9 cellular contexts compared by ENCODE assay signal in the genomic region with DNA sequence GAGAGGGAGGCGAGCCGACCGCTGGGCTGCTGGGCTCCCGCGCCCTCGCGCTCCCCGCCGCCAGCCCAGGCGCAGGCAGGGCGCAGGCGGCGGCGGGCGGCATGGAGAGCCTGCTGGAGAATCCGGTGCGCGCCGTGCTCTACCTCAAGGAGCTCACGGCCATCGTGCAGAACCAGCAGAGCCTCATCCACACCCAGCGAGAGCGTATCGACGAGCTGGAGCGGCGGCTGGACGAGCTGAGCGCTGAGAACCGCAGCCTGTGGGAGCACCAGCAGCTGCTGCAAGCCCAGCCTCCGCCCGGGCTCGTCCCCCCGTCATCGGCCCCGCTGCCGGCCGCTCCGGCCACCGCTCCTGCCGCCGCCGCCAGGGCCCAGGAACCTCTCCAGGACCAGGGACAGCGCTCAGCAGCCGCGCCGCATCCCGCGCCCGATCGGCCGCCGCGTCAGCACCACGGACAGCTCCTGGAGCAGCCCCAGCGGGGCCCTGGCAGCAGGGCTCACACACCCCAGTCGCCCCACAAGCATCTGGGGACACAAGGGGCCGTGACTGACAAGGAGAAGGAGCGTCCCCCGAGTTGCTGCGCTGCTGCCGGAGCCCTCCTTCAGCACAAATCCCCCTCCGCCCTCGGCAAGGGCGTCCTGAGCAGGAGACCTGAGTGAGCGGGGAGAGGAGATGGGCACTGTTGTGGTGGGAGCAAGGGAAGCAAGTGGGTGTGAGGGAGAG. TPM values are rescaled to one million over a fixed set of nuclear protein-coding genes. Genes with fewer than 3 reads are reported as not detected.
DNase-seq lines count a peak whose midpoint lies in the region; ATAC-seq and TF ChIP-seq lines count a peak whose summit lies in the region.
"Not testable (repeated sequence)": the region's sequence is repeated elsewhere in the genome, so short reads cannot be mapped to it uniquely, and the experiment has no call there.
"Had no signal": no experiment of that assay in that cellular context is flagged by ENCODE, and none has a peak within 500 bp of the region (broad histone marks: within the 10 kb centered on the region; RNA-seq: fewer than 3 reads in every experiment).

No MANE protein-coding gene starts in this region.

- not testable (repeated sequence) for H3K18ac ChIP-seq in neuronal stem cell (ENCODE audit: low read length)

- not testable (repeated sequence) for H4K8ac ChIP-seq in neuronal stem cell (ENCODE audit: low read depth, low read length)

- WGBS in adrenal gland, 4 donors = 3 to 21% (median 11%) methylated on average over 8 to 46 of the region's 66 CpGs
- WGBS in esophagus muscularis mucosa = 10% methylated on average over 12 of the region's 66 CpGs
- WGBS in neuronal stem cell (ENCODE audit: extremely low coverage in 2 of 2, insufficient read length in 2 of 2, insufficient replicate concordance in 1 of 2), 2 donors = no CpG with 5 or more reads among the region's 66 CpGs

- H3K4me1 ChIP-seq in adrenal gland (replicated peaks in 1 of 2); esophagus muscularis mucosa; neuronal stem cell (ENCODE audit: control insufficient read depth in 2 of 2, insufficient read depth in 1 of 2, low read depth in 1 of 2, low read length in 2 of 2); upper lobe of right lung: not testable (repeated sequence)

- peak; percentile 41 to 76 (median 56) for DNase-seq in adrenal gland
- DNase-seq in esophagus muscularis mucosa (ENCODE audit: extremely low spot score) = peak; percentile 8
- peak; percentile 90 for DNase-seq in islet precursor cell
- peak; percentile 73 for DNase-seq in neuronal stem cell (ENCODE audit: low spot score)
- DNase-seq in upper lobe of right lung = not testable (repeated sequence)

- not testable (repeated sequence) for H3K27me3 ChIP-seq in adrenal gland
- peaks cover 0 to 41% (median 8%) of the 10 kb centered on the region in 4 donors for H3K27me3 ChIP-seq in esophagus muscularis mucosa
- H3K27me3 ChIP-seq in neuronal stem cell (ENCODE audit: control insufficient read depth in 3 of 3, insufficient read depth in 3 of 3, low read depth in 1 of 3, low read length in 3 of 3) = peaks cover 2 to 17% (median 6%) of the 10 kb centered on the region in 3 experiments
- peaks cover 18% of the 10 kb centered on the region for H3K27me3 ChIP-seq in upper lobe of right lung

- H3K4me2 ChIP-seq in neuronal stem cell (ENCODE audit: insufficient read depth, low read length, poor library complexity, severe bottlenecking) = peak overlapping the region; percentile 62

- H3K4ac ChIP-seq in neuronal stem cell (ENCODE audit: low read length) = not testable (repeated sequence)

- not testable (repeated sequence) for H2BK12ac ChIP-seq in neuronal stem cell (ENCODE audit: low read length)

- H2AK5ac ChIP-seq in neuronal stem cell (ENCODE audit: low read depth, low read length) = not testable (repeated sequence)

- H3K14ac ChIP-seq in neuronal stem cell (ENCODE audit: low read length) = not testable (repeated sequence)

- H3K9ac ChIP-seq in neuronal stem cell (ENCODE audit: low read depth, low read length, poor library complexity) = not testable (repeated sequence)

- TF ChIP-seq CTCF in adrenal gland (IDR thresholded peaks at IDR 0.05); esophagus muscularis mucosa (IDR thresholded peaks at IDR 0.05); upper lobe of right lung (IDR thresholded peaks at IDR 0.05): not testable (repeated sequence)

- H3K27ac ChIP-seq in adrenal gland = peak overlapping the region in 2 of 5 donors; percentile 3 to 66
- not testable (repeated sequence) for H3K27ac ChIP-seq in esophagus muscularis mucosa (replicated peaks in 1 of 4); neuronal stem cell (replicated peaks; ENCODE audit: low read length); upper lobe of right lung

- not testable (repeated sequence) for H3K23ac ChIP-seq in neuronal stem cell (ENCODE audit: low read depth, low read length, poor library complexity)

- peak in 1 of 2 donors; percentile 48 for TF ChIP-seq POLR2A in adrenal gland (IDR thresholded peaks at IDR 0.05)
- not testable (repeated sequence) for TF ChIP-seq POLR2A in esophagus muscularis mucosa (IDR thresholded peaks at IDR 0.05; ENCODE audit: low read depth)

- not testable (repeated sequence) for H4K91ac ChIP-seq in neuronal stem cell (ENCODE audit: low read depth, low read length, poor library complexity)

- not testable (repeated sequence) for H2BK120ac ChIP-seq in neuronal stem cell (ENCODE audit: low read depth, low read length)

- H3K9me3 ChIP-seq in adrenal gland (replicated peaks in 1 of 3); esophagus muscularis mucosa; neuronal stem cell (replicated peaks in 1 of 2; ENCODE audit: control insufficient read depth in 2 of 2, insufficient read depth in 1 of 2, low read depth in 1 of 2, low read length in 2 of 2); upper lobe of right lung: not testable (repeated sequence)

- intact Hi-C loops in adrenal gland (cut with DNase I); esophagus muscularis mucosa (cut with DNase I); upper lobe of right lung (cut with DNase I): not testable (repeated sequence)

- not testable (repeated sequence) for H3K36me3 ChIP-seq in adrenal gland (replicated peaks in 1 of 2); esophagus muscularis mucosa; neuronal stem cell (replicated peaks in 1 of 2; ENCODE audit: control insufficient read depth in 2 of 2, insufficient read depth in 2 of 2, low read length in 2 of 2); upper lobe of right lung

- not testable (repeated sequence) for H2BK15ac ChIP-seq in neuronal stem cell (ENCODE audit: low read length)

- peak overlapping the region in 1 of 4 donors; percentile 33 for H3K4me3 ChIP-seq in adrenal gland
- peak overlapping the region in 1 of 4 donors; percentile 21 for H3K4me3 ChIP-seq in esophagus muscularis mucosa
- peak overlapping the region in 1 of 2 donors; percentile 74 for H3K4me3 ChIP-seq in neuronal stem cell (ENCODE audit: low read length in 2 of 2)
- H3K4me3 ChIP-seq in upper lobe of right lung = not testable (repeated sequence)

- H2BK5ac ChIP-seq in neuronal stem cell (ENCODE audit: low read length) = not testable (repeated sequence)

- not testable (repeated sequence) for TF ChIP-seq EP300 in esophagus muscularis mucosa (IDR thresholded peaks at IDR 0.05)

- not testable (repeated sequence) for H3K79me1 ChIP-seq in neuronal stem cell (ENCODE audit: low read depth, low read length)

- peak overlapping the region; percentile 71 for H2AFZ ChIP-seq in neuronal stem cell (ENCODE audit: low read length)

- peak; percentile 63 for ATAC-seq in GM18517 (IDR thresholded peaks at IDR 0.05; ENCODE audit: unreplicated experiment)
- peak; percentile 80 for ATAC-seq in HG02981 (IDR thresholded peaks at IDR 0.05; ENCODE audit: unreplicated experiment)
- ATAC-seq in SK-N-SH treated with all-trans-retinoic acid at 6 μM for 48 hours = peak; percentile 97
- peak; percentile 98 for ATAC-seq in upper lobe of right lung

RNA-seq across cellular contexts. Expression of gene IQSEC3, which starts 0.4 kb away (rescaled TPM):
- total RNA-seq in adrenal gland (1 to 10 TPM in 3 of 8 donors, under 1 TPM in 5; 0.13 to 6.3 (median 0.75) TPM), esophagus muscularis mucosa (1 to 10 TPM in 2 of 4 donors, under 1 TPM in 2; 0.26 to 2.3 (median 1.4) TPM), upper lobe of right lung (4.6 TPM)
- polyA plus RNA-seq in adrenal gland = 1 to 10 TPM in 2 of 3 donors, under 1 TPM in 1; 0.59 to 5.0 (median 2.1) TPM
- 3.1 TPM for polyA plus RNA-seq in neuronal stem cell (2013, experiment 1 of 2)
- 3.7 TPM for polyA plus RNA-seq in neuronal stem cell (2013, experiment 2 of 2)
- total RNA-seq: Calu3 had no signal
